8 cellular contexts compared by ENCODE assay signal in genomic region chr7:148883233-148884048, GRCh38. TPM values are rescaled to one million over a fixed set of nuclear protein-coding genes. Genes with fewer than 3 reads are reported as not detected.
DNase-seq lines count a peak whose midpoint lies in the region; ATAC-seq and TF ChIP-seq lines count a peak whose summit lies in the region.

No MANE protein-coding gene starts in this region.

- TF ChIP-seq CTCF in KMS-11 (conservative IDR thresholded peaks at IDR 0.05; ENCODE audit: low read depth, low read length) (no peak), lower lobe of right lung (IDR thresholded peaks at IDR 0.05) (no peak)

- H3K79me2 ChIP-seq in KMS-11 (ENCODE audit: insufficient read depth, low read depth), result peaks cover 52% of the 10 kb centered on the region

- H3K9ac ChIP-seq in KMS-11 (peak overlapping the region; percentile 97), duodenal mucosa (ENCODE audit: low read depth in 1 of 2, low read length in 2 of 2) (peak overlapping the region; percentile 69 to 78)

- intact Hi-C loops in lower lobe of right lung (cut with DNase I), result no loop called here

- no peaks in the 10 kb centered on the region for H3K27me3 ChIP-seq in KMS-11 (ENCODE audit: insufficient read depth, low read depth)
- no peaks in the 10 kb centered on the region for H3K27me3 ChIP-seq in duodenal mucosa (ENCODE audit: control insufficient read depth in 1 of 2, insufficient read depth in 2 of 2, low read length in 2 of 2)
- no peaks in the 10 kb centered on the region for H3K27me3 ChIP-seq in lower lobe of right lung (ENCODE audit: low read depth)

- CTCF ChIA-PET in activated CD4-positive, alpha-beta T cell treated with anti-CD3 and anti-CD28 coated beads, Interleukin-2, amount 10 ng/mL, durations not matched to agents 7 days and 5 days (lab: Charles Lee), result interaction anchor here (0.7 to 1.3 kb wide), 4 partner anchors 27 to 515 kb away, joined by 3 to 6 read pairs (median 3); no protein-coding TSS in a partner anchor

- H3K36me3 Mint-ChIP-seq in activated CD4-positive, alpha-beta T cell treated with anti-CD3 and anti-CD28 coated beads, Interleukin-2, amount 10 ng/mL, durations not matched to agents 7 days and 5 days (ENCODE audit: low read depth), result peaks cover 21% of the 10 kb centered on the region

- H3K4me3 Mint-ChIP-seq in activated CD4-positive, alpha-beta T cell treated with anti-CD3 and anti-CD28 coated beads, Interleukin-2, amount 10 ng/mL, durations not matched to agents 7 days and 5 days, result peak overlapping the region; percentile 99

- H3K27ac Mint-ChIP-seq in activated CD4-positive, alpha-beta T cell treated with anti-CD3 and anti-CD28 coated beads, Interleukin-2, amount 10 ng/mL, durations not matched to agents 7 days and 5 days, result peak overlapping the region; percentile 97

- H3K27me3 Mint-ChIP-seq in activated CD4-positive, alpha-beta T cell treated with anti-CD3 and anti-CD28 coated beads, Interleukin-2, amount 10 ng/mL, durations not matched to agents 7 days and 5 days, result no peaks in the 10 kb centered on the region

- H4K20me1 ChIP-seq in KMS-11 (ENCODE audit: insufficient read depth), result peaks cover 33% of the 10 kb centered on the region

- peaks cover 2% of the 10 kb centered on the region for H3K9me3 Mint-ChIP-seq in activated CD4-positive, alpha-beta T cell treated with anti-CD3 and anti-CD28 coated beads, Interleukin-2, amount 10 ng/mL, durations not matched to agents 7 days and 5 days

- H3K4me1 ChIP-seq in KMS-11 (ENCODE audit: low read depth, poor library complexity, severe bottlenecking) (peaks cover 33% of the 10 kb centered on the region), duodenal mucosa (ENCODE audit: control insufficient read depth in 1 of 2, insufficient read depth in 2 of 2, low read length in 2 of 2) (peaks cover 0 to 12% of the 10 kb centered on the region in 2 donors), lower lobe of right lung (peaks cover 5% of the 10 kb centered on the region)

- ATAC-seq in GM21619 (IDR thresholded peaks at IDR 0.05; ENCODE audit: unreplicated experiment), result peak; percentile 23
- ATAC-seq in lower lobe of right lung, result peak; percentile 5 to 8

- peak overlapping the region; percentile 85 for H3K4me2 ChIP-seq in KMS-11

- peak overlapping the region; percentile 70 for H2AFZ ChIP-seq in KMS-11 (ENCODE audit: low read depth)

- peaks cover 45% of the 10 kb centered on the region for H3K4me1 Mint-ChIP-seq in activated CD4-positive, alpha-beta T cell treated with anti-CD3 and anti-CD28 coated beads, Interleukin-2, amount 10 ng/mL, durations not matched to agents 7 days and 5 days

- H3K27ac ChIP-seq in KMS-11 (peak overlapping the region; percentile 98), duodenal mucosa (ENCODE audit: low read depth, low read length) (peak overlapping the region; percentile 20), lower lobe of right lung (peak overlapping the region; percentile 87)

- H3K9me3 ChIP-seq in duodenal mucosa (ENCODE audit: control insufficient read depth in 1 of 2, low read length in 2 of 2) (no peaks in the 10 kb centered on the region), lower lobe of right lung (no peaks in the 10 kb centered on the region)

- peak overlapping the region; percentile 72 for H3K4me3 ChIP-seq in KMS-11 (IDR thresholded peaks at IDR 0.05; ENCODE audit: insufficient read depth, low read depth, low read length)
- H3K4me3 ChIP-seq in duodenal mucosa (ENCODE audit: low read depth in 1 of 2, low read length in 2 of 2), result peak overlapping the region; percentile 79 to 80
- peak overlapping the region; percentile 78 for H3K4me3 ChIP-seq in lower lobe of right lung

- DNase-seq in ELR (ENCODE audit: low read depth), result peak; percentile 29
- peak; percentile 50 for DNase-seq in activated CD4-positive, alpha-beta T cell treated with anti-CD3 and anti-CD28 coated beads, Interleukin-2, amount 10 ng/mL, durations not matched to agents 7 days and 5 days
- DNase-seq in lower lobe of right lung, result peak; percentile 64
- peak; percentile 16 to 33 (median 25) for DNase-seq in stimulated activated CD4-positive, alpha-beta T cell treated with anti-CD3 and anti-CD28 coated beads, TNF-alpha, amount 100 ng/mL, for 24 hours (ENCODE audit: low read depth in 3 of 3)
- no peak for DNase-seq in NCI-H446 (lab: John Stamatoyannopoulos, UW)

- H3K36me3 ChIP-seq in KMS-11 (ENCODE audit: insufficient read depth) (no peaks in the 10 kb centered on the region), duodenal mucosa (ENCODE audit: control insufficient read depth in 1 of 2, insufficient read depth in 2 of 2, low read length in 2 of 2) (no peaks in the 10 kb centered on the region), lower lobe of right lung (no peaks in the 10 kb centered on the region)

- POLR2A ChIA-PET in activated CD4-positive, alpha-beta T cell treated with anti-CD3 and anti-CD28 coated beads, Interleukin-2, amount 10 ng/mL, durations not matched to agents 7 days and 5 days (lab: Charles Lee), result interaction anchor here (0.7 to 1.1 kb wide), 3 partner anchors 30 to 264 kb away, joined by 3 to 8 read pairs (median 5); partner anchors contain the start of gene ZNF398

RNA-seq across cellular contexts. Expression of gene EZH2, which starts 0.7 kb away (rescaled TPM):
- total RNA-seq in activated CD4-positive, alpha-beta T cell treated with anti-CD3 and anti-CD28 coated beads, Interleukin-2, amount 10 ng/mL, durations not matched to agents 7 days and 5 days, result 100 to 1,000 TPM; 120 to 128 TPM
- 3.5 TPM for total RNA-seq in lower lobe of right lung

Comparison
In these comparisons a context has a peak if more than half of its experiments do, and no peak if none do; other contexts are left out.
1. DNase-seq: peak in ELR (single experiment), activated CD4-positive, alpha-beta T cell treated with anti-CD3 and anti-CD28 coated beads, Interleukin-2, amount 10 ng/mL, durations not matched to agents 7 days and 5 days (single experiment), lower lobe of right lung (single experiment) and stimulated activated CD4-positive, alpha-beta T cell treated with anti-CD3 and anti-CD28 coated beads, TNF-alpha, amount 100 ng/mL, for 24 hours (3 of 3); none in NCI-H446 (0 of 2).
2. H3K27ac ChIP-seq: peak in every context shown above with its lines; median percentile 98 in KMS-11; 87 in lower lobe of right lung; 20 in duodenal mucosa.
3. RNA of gene EZH2, which starts 0.7 kb away (total RNA-seq): 120 to 128 TPM in activated CD4-positive, alpha-beta T cell treated with anti-CD3 and anti-CD28 coated beads, Interleukin-2, amount 10 ng/mL, durations not matched to agents 7 days and 5 days; 3.5 TPM in lower lobe of right lung (single experiment); every median in the first group is over 10 times any median in the second.
4. Peak in every context shown above with its lines, with median percentiles within 50 percentile points of each other: H3K4me3 ChIP-seq.